Comparison of ENCODE assay signal across 11 cellular contexts in the genomic region with DNA sequence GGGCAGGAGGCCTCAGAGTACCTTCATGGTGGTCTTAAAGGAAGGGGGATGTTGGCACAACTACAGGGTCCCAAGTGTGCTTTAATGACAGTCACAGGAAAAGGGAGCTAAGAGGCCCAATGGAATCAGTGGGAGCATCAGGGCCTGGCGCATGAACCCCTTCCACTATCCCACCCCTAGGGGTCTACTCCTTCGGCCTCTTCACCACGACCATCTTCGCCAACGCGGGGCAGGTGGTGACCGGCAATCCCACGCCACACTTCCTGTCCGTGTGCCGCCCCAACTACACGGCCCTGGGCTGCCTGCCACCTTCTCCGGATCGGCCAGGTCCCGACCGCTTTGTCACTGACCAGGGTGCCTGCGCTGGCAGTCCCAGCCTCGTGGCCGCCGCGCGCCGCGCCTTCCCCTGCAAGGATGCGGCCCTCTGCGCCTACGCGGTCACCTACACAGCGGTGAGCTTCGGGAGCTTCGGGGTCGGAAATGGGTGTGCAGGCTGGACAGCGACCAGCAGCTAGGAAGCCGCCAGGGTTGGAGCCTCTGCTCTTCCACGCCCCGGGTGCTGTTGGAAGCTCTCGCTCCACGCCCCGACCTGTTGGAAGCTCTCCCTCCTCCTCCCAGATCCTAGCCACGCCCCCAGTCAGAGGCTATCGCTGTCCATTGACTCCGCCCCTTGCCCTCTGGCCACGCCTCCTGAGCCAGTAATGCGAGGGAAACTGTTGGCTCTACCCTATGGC. TPM values are rescaled to one million over a fixed set of nuclear protein-coding genes. Genes with fewer than 3 reads are reported as not detected.
DNase-seq lines count a peak whose midpoint lies in the region; ATAC-seq and TF ChIP-seq lines count a peak whose summit lies in the region.
"Had no signal": no experiment of that assay in that cellular context is flagged by ENCODE, and none has a peak within 500 bp of the region (broad histone marks: within the 10 kb centered on the region; RNA-seq: fewer than 3 reads in every experiment).

No MANE protein-coding gene starts in this region.

- DNase-seq in HEK293T (ENCODE audit: extremely low spot score) = peak; percentile 64
- no peak for DNase-seq in Panc1 (ENCODE audit: low read depth, low spot score)
- DNase-seq in hepatocyte (ENCODE audit: low spot score) = peak; percentile 88
- DNase-seq in progenitor cell of endocrine pancreas (ENCODE audit: low spot score, unreplicated experiment) = peak; percentile 79
- no peak for DNase-seq in GOT3 (lab: John Stamatoyannopoulos, UW)
- DNase-seq: activated T-cell treated with anti-CD3 and anti-CD28 coated beads, Interleukin-2, amount 50 U/mL, for 72 hours; NCI-H446; occipital lobe had no signal

- no peaks in the 10 kb centered on the region for H3K36me3 ChIP-seq in Panc1 (ENCODE audit: control insufficient read depth, insufficient read depth, low read length)
- H3K36me3 ChIP-seq in hepatocyte (replicated peaks; ENCODE audit: insufficient read depth, low read depth) = no peaks in the 10 kb centered on the region

- intact Hi-C loops in Panc1 (cut with micrococcal nuclease; ENCODE audit: unreplicated experiment) = no loop called here

- peaks cover 3% of the 10 kb centered on the region for H3K4me1 Mint-ChIP-seq in progenitor cell of endocrine pancreas (ENCODE audit: low read depth)

- TF ChIP-seq CTCF in Panc1 (IDR thresholded peaks at IDR 0.05) (no peak), hepatocyte (IDR thresholded peaks at IDR 0.05; ENCODE audit: poor library complexity) (no peak), progenitor cell of endocrine pancreas (IDR thresholded peaks at IDR 0.05; ENCODE audit: unreplicated experiment) (peak; percentile 25)

- H4K20me1 ChIP-seq in hepatocyte (ENCODE audit: insufficient read depth, poor library complexity, severe bottlenecking) = no peaks in the 10 kb centered on the region

- peaks cover 52% of the 10 kb centered on the region for H3K27me3 Mint-ChIP-seq in progenitor cell of endocrine pancreas

- POLR2A ChIA-PET in HEK293T (lab: Yijun Ruan, JAX) (interaction anchor here (0.9 to 1.8 kb wide), 5 partner anchors 9 to 65 kb away, joined by 3 to 14 read pairs (median 4); a partner anchor contains a TSS), Panc1 (lab: Charles Lee) (no interaction called here)

- H3K27ac ChIP-seq in Panc1 (ENCODE audit: low read length) (no peak overlapping the region), hepatocyte (no peak overlapping the region)

- no TSS peak for BruUV-seq in Panc1 (replicated peaks; lab: Mats Ljungman, UMichigan)

- H3K4me2 ChIP-seq in hepatocyte = peak overlapping the region; percentile 67

- ATAC-seq in Panc1 (peak; percentile 56), GM19452 (IDR thresholded peaks at IDR 0.05; ENCODE audit: unreplicated experiment) (no peak), HG03378 (IDR thresholded peaks at IDR 0.05; ENCODE audit: unreplicated experiment) (no peak)
- ATAC-seq: activated T-cell treated with anti-CD3 and anti-CD28 coated beads, Interleukin-2, amount 50 U/mL, for 72 hours had no signal

- H3K9me3 ChIP-seq in Panc1 (ENCODE audit: control insufficient read depth, insufficient read depth, low read depth, low read length) = no peaks in the 10 kb centered on the region
- H3K9me3 ChIP-seq in hepatocyte (ENCODE audit: low read depth) = no peaks in the 10 kb centered on the region

- in situ Hi-C loops in Panc1 (cut with HindIII; ENCODE audit: low pct_unique_long_range_greater_than_20kb, low sequenced_read_pairs) = no loop called here

- no peak overlapping the region for H3K27ac Mint-ChIP-seq in progenitor cell of endocrine pancreas
- H3K27ac Mint-ChIP-seq: activated T-cell treated with anti-CD3 and anti-CD28 coated beads, Interleukin-2, amount 50 U/mL, for 72 hours; T-helper 2 cell treated with Interferon-gamma antibody and Interleukin-4, amounts not matched to agents 5 μg/mL and 100 μg/mL, for 36 hours had no signal

- CTCF ChIA-PET in HEK293T (lab: Yijun Ruan, JAX) = interaction anchor here (1.1 to 1.3 kb wide), 2 partner anchors 20 to 67 kb away, joined by 4 to 5 read pairs; no protein-coding TSS in a partner anchor
- CTCF ChIA-PET in Panc1 (lab: Charles Lee) = no interaction called here

- no peaks in the 10 kb centered on the region for H3K27me3 ChIP-seq in Panc1 (ENCODE audit: control insufficient read depth, insufficient read depth, low read length)
- no peaks in the 10 kb centered on the region for H3K27me3 ChIP-seq in hepatocyte

- 20% methylated on average over 40 of the region's 43 CpGs for WGBS in hepatocyte (ENCODE audit: low lambda C conversion rate, missing lambda C conversion rate)

- H3K4me3 ChIP-seq in Panc1 (ENCODE audit: low read depth in 2 of 2, low read length in 2 of 2) (no peak overlapping the region), hepatocyte (no peak overlapping the region)

- H3K4me3 Mint-ChIP-seq in progenitor cell of endocrine pancreas (ENCODE audit: low read depth) = peak overlapping the region; percentile 46
- H3K4me3 Mint-ChIP-seq: activated T-cell treated with anti-CD3 and anti-CD28 coated beads, Interleukin-2, amount 50 U/mL, for 72 hours; T-helper 2 cell treated with Interferon-gamma antibody and Interleukin-4, amounts not matched to agents 5 μg/mL and 100 μg/mL, for 36 hours had no signal

- H2AFZ ChIP-seq in hepatocyte = no peak overlapping the region

- no peaks in the 10 kb centered on the region for H3K9me3 Mint-ChIP-seq in progenitor cell of endocrine pancreas (ENCODE audit: low read depth)
- H3K9me3 Mint-ChIP-seq: activated T-cell treated with anti-CD3 and anti-CD28 coated beads, Interleukin-2, amount 50 U/mL, for 72 hours; T-helper 2 cell treated with Interferon-gamma antibody and Interleukin-4, amounts not matched to agents 5 μg/mL and 100 μg/mL, for 36 hours had no signal

- H3K79me2 ChIP-seq in hepatocyte = no peaks in the 10 kb centered on the region

- no peaks in the 10 kb centered on the region for H3K36me3 Mint-ChIP-seq in progenitor cell of endocrine pancreas (ENCODE audit: insufficient read depth)

- H3K9me2 ChIP-seq in hepatocyte (replicated peaks; ENCODE audit: insufficient read depth) = no peaks in the 10 kb centered on the region

- H3K4me1 ChIP-seq in Panc1 (ENCODE audit: control insufficient read depth, insufficient read depth, low read length) (no peaks in the 10 kb centered on the region; the same call in 1 of the 2 replicates), hepatocyte (ENCODE audit: insufficient read depth) (no peaks in the 10 kb centered on the region)

TF ChIP-seq in HEK293T, 16 proteins besides CTCF, POLR2A, EP300 and RAD21:
- TF ChIP-seq FOXA1 (IDR thresholded peaks at IDR 0.05) (no peak), ZNF384 (IDR thresholded peaks at IDR 0.05) (no peak), SUZ12 (IDR thresholded peaks at IDR 0.05) (no peak), LEF1 (IDR thresholded peaks at IDR 0.05; ENCODE audit: borderline replicate concordance) (no peak)
TF ChIP-seq in HEK293T: peak in this region for 0.

RNA-seq across cellular contexts. Expression of a gene that starts 6.0 kb away (rescaled TPM):
- total RNA-seq in Panc1 (2021; ENCODE audit: unreplicated experiment) (43.3 TPM), hepatocyte (10.9 and 25.9 TPM in 2 replicates), progenitor cell of endocrine pancreas (7.9 and 10.1 TPM in 2 replicates)
- polyA plus RNA-seq in Panc1 (2012; ENCODE audit: insufficient read length) = 85.0 TPM
- 41.7 and 47.0 TPM in 2 replicates for polyA plus RNA-seq in hepatocyte

RNA-seq across cellular contexts. Expression of a gene that starts 13.3 kb away (rescaled TPM):
- total RNA-seq in Panc1 (2021; ENCODE audit: unreplicated experiment) (3.1 TPM), hepatocyte (2.2 and 3.1 TPM in 2 replicates), progenitor cell of endocrine pancreas (3.2 and 3.3 TPM in 2 replicates)
- polyA plus RNA-seq in Panc1 (2012; ENCODE audit: insufficient read length) = 3.5 TPM
- polyA plus RNA-seq in hepatocyte = 4.0 and 4.9 TPM in 2 replicates

RNA-seq across cellular contexts. Expression of a gene that starts 14.9 kb away (rescaled TPM):
- total RNA-seq in Panc1 (2021; ENCODE audit: unreplicated experiment) (46.6 TPM), hepatocyte (10.1 and 14.6 TPM in 2 replicates), progenitor cell of endocrine pancreas (25.0 and 27.6 TPM in 2 replicates)
- polyA plus RNA-seq in Panc1 (2012; ENCODE audit: insufficient read length) = 53.4 TPM
- 27.1 and 46.3 TPM in 2 replicates for polyA plus RNA-seq in hepatocyte

RNA-seq across cellular contexts. Expression of a gene that starts 15.1 kb away (rescaled TPM):
- 133 TPM for total RNA-seq in Panc1 (2021; ENCODE audit: unreplicated experiment)
- 277 TPM for polyA plus RNA-seq in Panc1 (2012; ENCODE audit: insufficient read length)
- 188 TPM in 2 replicates for total RNA-seq in hepatocyte
- 199 and 212 TPM in 2 replicates for polyA plus RNA-seq in hepatocyte
- 49.8 and 51.1 TPM in 2 replicates for total RNA-seq in progenitor cell of endocrine pancreas

RNA-seq across cellular contexts. Expression of a gene that starts 21.7 kb away (rescaled TPM):
- total RNA-seq in Panc1 (2021; ENCODE audit: unreplicated experiment) (46.6 TPM), hepatocyte (63.7 and 71.6 TPM in 2 replicates), progenitor cell of endocrine pancreas (40.7 and 43.9 TPM in 2 replicates)
- 26.7 TPM for polyA plus RNA-seq in Panc1 (2012; ENCODE audit: insufficient read length)
- polyA plus RNA-seq in hepatocyte = 27.3 and 32.6 TPM in 2 replicates

Comparison
In these comparisons a context has a peak if more than half of its experiments do, and no peak if none do; other contexts are left out.
1. DNase-seq: peak in HEK293T (single experiment), hepatocyte (single experiment) and progenitor cell of endocrine pancreas (single experiment); none in Panc1 (single experiment) and GOT3 (single experiment).